28 cellular contexts compared by ENCODE assay signal in genomic region chr2:63553049-63553448, GRCh38. TPM values are rescaled to one million over a fixed set of nuclear protein-coding genes. Genes with fewer than 3 reads are reported as not detected.
DNase-seq lines count a peak whose midpoint lies in the region; ATAC-seq and TF ChIP-seq lines count a peak whose summit lies in the region.
"Had no signal": no experiment of that assay in that cellular context is flagged by ENCODE, and none has a peak within 500 bp of the region (broad histone marks: within the 10 kb centered on the region; RNA-seq: fewer than 3 reads in every experiment).

No MANE protein-coding gene starts in this region.

- TF ChIP-seq CTCF in astrocyte of the spinal cord (IDR thresholded peaks at IDR 0.05; ENCODE audit: low read depth, low read length), result no peak
- TF ChIP-seq CTCF in sigmoid colon (IDR thresholded peaks at IDR 0.05), result no peak

- H3K27ac Mint-ChIP-seq in naive thymus-derived CD8-positive, alpha-beta T cell, result no peak overlapping the region
- H3K27ac Mint-ChIP-seq: activated CD4-positive, alpha-beta T cell treated with anti-CD3 and anti-CD28 coated beads, Interleukin-2, amount 10 ng/mL, durations not matched to agents 7 days and 5 days; activated naive CD4-positive, alpha-beta T cell treated with anti-CD3 and anti-CD28 coated beads, Interleukin-2, amount 50 U/mL, for 72 hours; activated T-helper 17 cell treated with anti-CD3 and anti-CD28 coated beads, Interleukin-2, amount 50 U/mL, for 72 hours; brain; neural progenitor cell; stimulated activated naive CD8-positive, alpha-beta T cell treated with anti-CD3 and anti-CD28 coated beads, Interleukin-15, Interleukin-2, amounts not matched to agents 100 ng/mL and 50 ng/mL, for 24 hours had no signal

- POLR2A ChIA-PET in naive thymus-derived CD8-positive, alpha-beta T cell (lab: Charles Lee), result no interaction called here

- peak; percentile 56 for DNase-seq in NCI-H226
- DNase-seq in astrocyte of the spinal cord (ENCODE audit: low read depth, low spot score), result peak; percentile 52
- peak; percentile 11 for DNase-seq in left kidney (ENCODE audit: low read depth, low spot score)
- DNase-seq in naive thymus-derived CD8-positive, alpha-beta T cell, result no peak
- no peak for DNase-seq in pons (ENCODE audit: low spot score)
- no peak for DNase-seq in sigmoid colon
- DNase-seq: activated CD4-positive, alpha-beta T cell treated with anti-CD3 and anti-CD28 coated beads, Interleukin-2, amount 10 ng/mL, durations not matched to agents 7 days and 5 days; AML-193; cortex of kidney; DMS53; heart left ventricle; KG1; NCI-H187; NCI-H446 treated with DMSO at 0.1 percent for 48 hours; OCI-M1; retina; SIG-M5; stimulated activated CD4-positive, alpha-beta T cell treated with anti-CD3 and anti-CD28 coated beads, Interleukin-12 subunit alpha, Interleukin-12 subunit beta, amount 100 ng/mL, for 4 hours; stimulated activated CD4-positive, alpha-beta T cell treated with anti-CD3 and anti-CD28 coated beads, Interleukin-4, amount 100 ng/mL, for 4 hours; T-helper 2 cell had no signal

- H3K36me3 ChIP-seq in subcutaneous abdominal adipose tissue (ENCODE audit: control insufficient read depth in 5 of 5, insufficient read depth in 5 of 5, low read length in 5 of 5), result peaks cover 2 to 17% (median 7%) of the 10 kb centered on the region in 5 donors
- no peaks in the 10 kb centered on the region for H3K36me3 ChIP-seq in sigmoid colon
- H3K36me3 ChIP-seq: neural progenitor cell had no signal

- no peak for TF ChIP-seq POLR2A in sigmoid colon (IDR thresholded peaks at IDR 0.05)

- H3K27me3 ChIP-seq in subcutaneous abdominal adipose tissue (ENCODE audit: control insufficient read depth in 5 of 5, insufficient read depth in 4 of 5, low read length in 5 of 5), result no peaks in the 10 kb centered on the region
- H3K27me3 ChIP-seq in sigmoid colon, result no peaks in the 10 kb centered on the region
- H3K27me3 ChIP-seq: heart left ventricle, neural progenitor cell, tibial nerve had no signal

- H3K9ac ChIP-seq in subcutaneous abdominal adipose tissue (ENCODE audit: low read length in 5 of 5), result peak overlapping the region in 2 of 5 donors; percentile 52 to 60
- H3K9ac ChIP-seq: neural progenitor cell had no signal

- no peak overlapping the region for H3K4me3 Mint-ChIP-seq in naive thymus-derived CD8-positive, alpha-beta T cell
- H3K4me3 Mint-ChIP-seq: activated CD4-positive, alpha-beta T cell treated with anti-CD3 and anti-CD28 coated beads, Interleukin-2, amount 10 ng/mL, durations not matched to agents 7 days and 5 days; activated T-helper 17 cell treated with anti-CD3 and anti-CD28 coated beads, Interleukin-2, amount 50 U/mL, for 72 hours; brain; neural progenitor cell; stimulated activated naive CD8-positive, alpha-beta T cell treated with anti-CD3 and anti-CD28 coated beads, Interleukin-15, Interleukin-2, amounts not matched to agents 100 ng/mL and 50 ng/mL, for 24 hours had no signal

- no peak overlapping the region for H3K4me3 ChIP-seq in astrocyte of the spinal cord (ENCODE audit: low read depth, low read length)
- H3K4me3 ChIP-seq in subcutaneous abdominal adipose tissue (ENCODE audit: low read depth in 1 of 5, low read length in 5 of 5), result no peak overlapping the region
- no peak overlapping the region for H3K4me3 ChIP-seq in sigmoid colon
- H3K4me3 ChIP-seq: heart left ventricle, neural progenitor cell, tibial nerve had no signal

- TF ChIP-seq EP300 in sigmoid colon (IDR thresholded peaks at IDR 0.05), result no peak

- peaks cover 8 to 20% (median 17%) of the 10 kb centered on the region in 4 donors for H3K4me1 Mint-ChIP-seq in naive thymus-derived CD8-positive, alpha-beta T cell
- H3K4me1 Mint-ChIP-seq: brain, neural progenitor cell had no signal

- no peaks in the 10 kb centered on the region for H3K27me3 Mint-ChIP-seq in naive thymus-derived CD8-positive, alpha-beta T cell
- H3K27me3 Mint-ChIP-seq: activated CD4-positive, alpha-beta T cell treated with anti-CD3 and anti-CD28 coated beads, Interleukin-2, amount 10 ng/mL, durations not matched to agents 7 days and 5 days; activated T-helper 17 cell treated with anti-CD3 and anti-CD28 coated beads, Interleukin-2, amount 50 U/mL, for 72 hours; brain; stimulated activated naive CD8-positive, alpha-beta T cell treated with anti-CD3 and anti-CD28 coated beads, Interleukin-15, Interleukin-2, amounts not matched to agents 100 ng/mL and 50 ng/mL, for 24 hours had no signal

- 89 to 92% methylated on average over 4 of the region's 4 CpGs for WGBS in sigmoid colon, 2 donors

- H3K9me3 ChIP-seq in subcutaneous abdominal adipose tissue (ENCODE audit: control insufficient read depth in 5 of 5, low read length in 5 of 5) (no peaks in the 10 kb centered on the region), sigmoid colon (no peaks in the 10 kb centered on the region)

- intact Hi-C loops in sigmoid colon (cut with DNase I), result no loop called here

- no peak for ATAC-seq in naive thymus-derived CD8-positive, alpha-beta T cell
- ATAC-seq: activated naive CD4-positive, alpha-beta T cell treated with anti-CD3 and anti-CD28 coated beads, Interleukin-2, amount 50 U/mL, for 72 hours; activated T-helper 17 cell treated with anti-CD3 and anti-CD28 coated beads, Interleukin-2, amount 50 U/mL, for 72 hours; heart left ventricle; left lobe of liver had no signal

- H3K9me3 Mint-ChIP-seq in naive thymus-derived CD8-positive, alpha-beta T cell, result peaks cover 0 to 31% (median 21%) of the 10 kb centered on the region in 9 donors

- H3K27ac ChIP-seq in subcutaneous abdominal adipose tissue (ENCODE audit: low read depth, low read length) (peak overlapping the region; percentile 21), sigmoid colon (no peak overlapping the region)
- H3K27ac ChIP-seq: heart left ventricle, neural progenitor cell, tibial nerve had no signal

- H3K4me1 ChIP-seq in subcutaneous abdominal adipose tissue (ENCODE audit: control insufficient read depth in 5 of 5, insufficient read depth in 5 of 5, low read length in 5 of 5) (peaks cover 0 to 17% (median 8%) of the 10 kb centered on the region in 5 donors), sigmoid colon (peaks cover 0 to 13% (median 7%) of the 10 kb centered on the region in 4 donors)
- H3K4me1 ChIP-seq: neural progenitor cell had no signal

- H3K36me3 Mint-ChIP-seq in naive thymus-derived CD8-positive, alpha-beta T cell, result peaks cover 32 to 39% (median 34%) of the 10 kb centered on the region in 3 donors

- in situ Hi-C loops in astrocyte of the spinal cord (cut with HindIII; ENCODE audit: low sequenced_read_pairs), result no loop called here

RNA-seq across cellular contexts. Expression of gene WDPCP, which starts 35.2 kb away (rescaled TPM):
- total RNA-seq in naive thymus-derived CD8-positive, alpha-beta T cell, result 10 to 100 TPM; 12.9 to 14.7 TPM
- polyA plus RNA-seq in naive thymus-derived CD8-positive, alpha-beta T cell, result 1 to 10 TPM; 3.5 to 7.9 (median 5.8) TPM
- 10 to 100 TPM; 14.0 to 35.5 (median 19.9) TPM for total RNA-seq in sigmoid colon
- polyA plus RNA-seq in sigmoid colon, result 1 to 10 TPM in 1 of 3 donors, under 1 TPM in 2; 0.60 to 1.9 (median 0.69) TPM

RNA-seq across cellular contexts. Expression of gene MDH1, which starts 35.7 kb away (rescaled TPM):
- 100 to 1,000 TPM; 106 TPM for total RNA-seq in naive thymus-derived CD8-positive, alpha-beta T cell
- 100 to 1,000 TPM; 242 to 284 (median 249) TPM for polyA plus RNA-seq in naive thymus-derived CD8-positive, alpha-beta T cell
- 100 to 1,000 TPM; 198 to 224 (median 214) TPM for total RNA-seq in sigmoid colon
- 100 to 1,000 TPM; 208 to 382 (median 246) TPM for polyA plus RNA-seq in sigmoid colon

Comparison
In these comparisons a context has a peak if more than half of its experiments do, and no peak if none do; other contexts are left out.
1. DNase-seq: peak in NCI-H226 (single experiment), astrocyte of the spinal cord (single experiment) and left kidney (single experiment); none in naive thymus-derived CD8-positive, alpha-beta T cell (0 of 10), pons (single experiment) and sigmoid colon (single experiment).